17 cellular contexts compared by ENCODE assay signal in the genomic region with DNA sequence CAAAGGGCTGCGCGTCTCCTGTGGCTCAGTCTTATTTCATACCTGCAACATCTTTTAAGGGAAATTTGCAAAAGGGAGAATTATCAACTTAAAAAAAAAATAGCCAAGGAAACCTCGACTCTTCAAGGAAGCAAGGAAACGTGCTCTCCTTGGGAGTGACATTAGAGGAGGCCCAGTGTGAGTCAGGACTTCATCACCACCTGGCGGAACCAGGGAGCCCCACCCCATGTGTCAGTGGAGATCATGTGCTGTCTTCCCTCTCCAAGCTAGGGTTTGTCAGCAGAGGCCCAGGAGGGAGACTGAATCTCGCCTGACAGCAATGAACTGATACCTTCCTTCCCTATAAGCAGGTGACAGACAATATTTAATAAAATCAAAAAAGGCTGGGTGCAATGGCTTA. TPM values are rescaled to one million over a fixed set of nuclear protein-coding genes. Genes with fewer than 3 reads are reported as not detected.
DNase-seq lines count a peak whose midpoint lies in the region; ATAC-seq and TF ChIP-seq lines count a peak whose summit lies in the region.
"Had no signal": no experiment of that assay in that cellular context is flagged by ENCODE, and none has a peak within 500 bp of the region (broad histone marks: within the 10 kb centered on the region; RNA-seq: fewer than 3 reads in every experiment).

No MANE protein-coding gene starts in this region.

- H3K4me3 ChIP-seq in mammary epithelial cell (replicated peaks in 1 of 3; ENCODE audit: insufficient read depth in 1 of 3, low read depth in 2 of 3, low read length in 3 of 3), result no peak overlapping the region
- H3K4me3 ChIP-seq: cardiac muscle cell, ovary, tibial artery had no signal

- peak; percentile 91 for ATAC-seq in left colon
- no peak for ATAC-seq in GM21723 (IDR thresholded peaks at IDR 0.05; ENCODE audit: unreplicated experiment)
- no peak for ATAC-seq in GM21367 (IDR thresholded peaks at IDR 0.05; ENCODE audit: unreplicated experiment)
- ATAC-seq: T-helper 17 cell had no signal

- dilution Hi-C loops in mammary epithelial cell (cut with HindIII; ENCODE audit: low sequenced_read_pairs), result no loop called here

- H4K20me1 ChIP-seq in mammary epithelial cell (ENCODE audit: insufficient read depth, low read length), result no peaks in the 10 kb centered on the region

- peaks cover 27% of the 10 kb centered on the region for H3K79me2 ChIP-seq in mammary epithelial cell (ENCODE audit: insufficient read depth, low read length)

- no peaks in the 10 kb centered on the region for H3K9me3 ChIP-seq in mammary epithelial cell (replicated peaks; ENCODE audit: insufficient read depth, low read length)
- H3K9me3 ChIP-seq: ovary, tibial artery had no signal

- no peak overlapping the region for H3K4me2 ChIP-seq in mammary epithelial cell (ENCODE audit: insufficient read depth, low read depth, low read length)

- in situ Hi-C loops in mammary epithelial cell (cut with MboI; ENCODE audit: low sequenced_read_pairs in 2 of 2), result no loop called here

- DNase-seq in A172 (ENCODE audit: low spot score) (peak; percentile 92), HPDE6-E6E7 (ENCODE audit: extremely low spot score) (peak; percentile 98), mammary epithelial cell (peak; percentile 92), left colon (peak in 1 of 2 donors; percentile 50), GM10266 (ENCODE audit: extremely low spot score) (no peak), Kasumi-1 (lab: John Stamatoyannopoulos, UW) (no peak)
- DNase-seq: activated CD4-positive, alpha-beta T cell treated with anti-CD3 and anti-CD28 coated beads, Interleukin-2, amount 50 U/mL, for 4 hours; activated gamma-delta T cell; GOT3; NCI-H1105 treated with DMSO at 0.1 percent for 48 hours; NCI-H446; ovary; T-helper 17 cell; tibial artery had no signal

- no peak for TF ChIP-seq CTCF in mammary epithelial cell (conservative IDR thresholded peaks at IDR 0.05 in 1 of 2, IDR thresholded peaks at IDR 0.05 in 1 of 2; ENCODE audit: extremely low read depth in 1 of 2, insufficient read depth in 1 of 2, low read depth in 1 of 2, low read length in 2 of 2)
- no peak for TF ChIP-seq CTCF in GM10266 (IDR thresholded peaks at IDR 0.05; ENCODE audit: control insufficient read depth, insufficient read depth, low read depth, missing control alignments)

- no peak overlapping the region for H2AFZ ChIP-seq in mammary epithelial cell (ENCODE audit: low read depth, low read length)

- 40% methylated on average over 6 of the region's 6 CpGs for WGBS in mammary epithelial cell (ENCODE audit: low coverage, missing lambda C conversion rate)

- H3K9ac ChIP-seq in mammary epithelial cell (ENCODE audit: insufficient read depth, low read length), result no peak overlapping the region

- no peaks in the 10 kb centered on the region for H3K27me3 ChIP-seq in mammary epithelial cell (ENCODE audit: insufficient read depth, low read length)
- H3K27me3 ChIP-seq: cardiac muscle cell, ovary, tibial artery had no signal

- H3K36me3 ChIP-seq in mammary epithelial cell (ENCODE audit: insufficient read depth, low read length), result peaks cover 2% of the 10 kb centered on the region
- H3K36me3 ChIP-seq: cardiac muscle cell, ovary had no signal

- peaks cover 31% of the 10 kb centered on the region for H3K4me1 ChIP-seq in mammary epithelial cell (ENCODE audit: insufficient read depth, low read length)

- BruUV-seq in mammary epithelial cell (replicated peaks; lab: Mats Ljungman, UMichigan), result no TSS peak

- intact Hi-C loops in mammary epithelial cell (cut with micrococcal nuclease) (no loop called here), left colon (cut with DNase I, micrococcal nuclease) (no loop called here)

- CTCF ChIA-PET in mammary epithelial cell (lab: Charles Lee; ENCODE audit: low non-redundant PET), result interaction anchor here (0.7 kb wide), 1 partner anchor 347 kb away, joined by 5 read pairs; no protein-coding TSS in a partner anchor

- H3K27ac ChIP-seq in mammary epithelial cell (ENCODE audit: insufficient read depth, low read depth, low read length), result peak overlapping the region; percentile 42
- H3K27ac ChIP-seq: cardiac muscle cell, ovary had no signal

RNA-seq across cellular contexts. Expression of gene POR, which starts 28.9 kb away (rescaled TPM):
- total RNA-seq in A172 (2014; rRNA removed; shearing (Covaris generic)), result 70.9 and 72.6 TPM in 2 replicates
- total RNA-seq in mammary epithelial cell (10 to 100 TPM; 61.2 to 67.9 TPM), left colon (100 to 1,000 TPM; 131 to 150 TPM)
- 36.1 TPM for polyA plus RNA-seq in mammary epithelial cell
- 145 TPM for polyA minus RNA-seq in mammary epithelial cell

RNA-seq across cellular contexts. Expression of gene TMEM120A, which starts 50.5 kb away (rescaled TPM):
- total RNA-seq in A172 (2014; rRNA removed; shearing (Covaris generic)), result 13.6 and 26.5 TPM in 2 replicates
- total RNA-seq in mammary epithelial cell, result 10 to 100 TPM; 15.8 to 30.3 TPM
- polyA plus RNA-seq in mammary epithelial cell, result 48.6 TPM
- polyA minus RNA-seq in mammary epithelial cell, result 15.4 TPM
- 100 to 1,000 TPM; 102 to 104 TPM for total RNA-seq in left colon

Comparison
In these comparisons a context has a peak if more than half of its experiments do, and no peak if none do; other contexts are left out.
1. DNase-seq: peak in A172 (single experiment), HPDE6-E6E7 (single experiment) and mammary epithelial cell (single experiment); none in GM10266 (single experiment) and Kasumi-1 (0 of 2).